In genomic region chr9:87557996-87558395, GRCh38 we compare ENCODE assay signal across 11 cellular contexts.
DNase-seq lines count a peak whose midpoint lies in the region; ATAC-seq and TF ChIP-seq lines count a peak whose summit lies in the region.
"Had no signal": no experiment of that assay in that cellular context is flagged by ENCODE, and none has a peak within 500 bp of the region (broad histone marks: within the 10 kb centered on the region; RNA-seq: fewer than 3 reads in every experiment).

No MANE protein-coding gene starts in this region.

- TF ChIP-seq CTCF in BE2C (IDR thresholded peaks at IDR 0.05; ENCODE audit: low read depth, low read length) = no peak
- no peak for TF ChIP-seq CTCF in right atrium auricular region (IDR thresholded peaks at IDR 0.05)
- TF ChIP-seq CTCF in activated CD8-positive, alpha-beta T cell treated with anti-CD3 and anti-CD28 coated beads for 36 hours (IDR thresholded peaks at IDR 0.05) = no peak

- peaks cover 16% of the 10 kb centered on the region; the same call in 1 of the 2 replicates for H3K4me1 ChIP-seq in BE2C
- H3K4me1 ChIP-seq in adipocyte (ENCODE audit: control insufficient read depth, insufficient read depth, low read length) = peaks cover 16% of the 10 kb centered on the region
- peaks cover 0 to 14% of the 10 kb centered on the region in 2 donors for H3K4me1 ChIP-seq in right atrium auricular region

- H3K27me3 ChIP-seq in BE2C (no peaks in the 10 kb centered on the region), adipocyte (replicated peaks; ENCODE audit: control insufficient read depth, insufficient read depth, low read length) (no peaks in the 10 kb centered on the region), right atrium auricular region (no peaks in the 10 kb centered on the region)
- H3K27me3 ChIP-seq: neutrophil had no signal

- H3K27me3 Mint-ChIP-seq in activated CD8-positive, alpha-beta T cell treated with anti-CD3 and anti-CD28 coated beads for 36 hours = no peaks in the 10 kb centered on the region

- no peak overlapping the region for H3K27ac ChIP-seq in right atrium auricular region
- H3K27ac ChIP-seq: neutrophil had no signal

- no peak overlapping the region for H3K4me3 ChIP-seq in BE2C (ENCODE audit: low read depth, low read length)
- no peak overlapping the region for H3K4me3 ChIP-seq in adipocyte (ENCODE audit: low read length)
- H3K4me3 ChIP-seq in right atrium auricular region = no peak overlapping the region

- ATAC-seq in GM21723 (IDR thresholded peaks at IDR 0.05; ENCODE audit: unreplicated experiment) = peak; percentile 64
- no peak for ATAC-seq in activated CD8-positive, alpha-beta T cell treated with anti-CD3 and anti-CD28 coated beads for 36 hours

- POLR2A ChIA-PET in activated CD8-positive, alpha-beta T cell treated with anti-CD3 and anti-CD28 coated beads for 36 hours (lab: Charles Lee) = interaction anchor here (0.7 kb wide), 1 partner anchor 1131 kb away, joined by 3 read pairs; no protein-coding TSS in a partner anchor

- no peak overlapping the region for H3K9ac ChIP-seq in adipocyte (ENCODE audit: low read length)

- intact Hi-C loops in activated CD8-positive, alpha-beta T cell treated with anti-CD3 and anti-CD28 coated beads for 36 hours (cut with micrococcal nuclease) = no loop called here

- CTCF ChIA-PET in activated CD8-positive, alpha-beta T cell treated with anti-CD3 and anti-CD28 coated beads for 36 hours (lab: Charles Lee) = no interaction called here

- H3K36me3 Mint-ChIP-seq in activated CD8-positive, alpha-beta T cell treated with anti-CD3 and anti-CD28 coated beads for 36 hours (ENCODE audit: low read depth) = no peaks in the 10 kb centered on the region

- H3K4me3 Mint-ChIP-seq in activated CD8-positive, alpha-beta T cell treated with anti-CD3 and anti-CD28 coated beads for 36 hours = no peak overlapping the region

- DNase-seq in BE2C = peak; percentile 73
- peak; percentile 17 for DNase-seq in adipocyte (ENCODE audit: low read depth)
- peak; percentile 59 for DNase-seq in right atrium auricular region (ENCODE audit: low spot score)
- DNase-seq in activated CD8-positive, alpha-beta T cell treated with anti-CD3 and anti-CD28 coated beads for 36 hours = no peak
- DNase-seq in COLO829 (ENCODE audit: low spot score) = no peak
- DNase-seq in NCI-H146 treated with DMSO at 0.1 percent for 48 hours (lab: John Stamatoyannopoulos, UW; ENCODE audit: unreplicated experiment) = no peak
- no peak for DNase-seq in amygdala (lab: John Stamatoyannopoulos, UW)
- DNase-seq: caudate nucleus, kidney glomerular epithelial cell had no signal

- no peaks in the 10 kb centered on the region for H3K9me3 Mint-ChIP-seq in activated CD8-positive, alpha-beta T cell treated with anti-CD3 and anti-CD28 coated beads for 36 hours

- no peak overlapping the region for H3K27ac Mint-ChIP-seq in activated CD8-positive, alpha-beta T cell treated with anti-CD3 and anti-CD28 coated beads for 36 hours

- H3K36me3 ChIP-seq in BE2C (no peaks in the 10 kb centered on the region), adipocyte (ENCODE audit: control insufficient read depth, insufficient read depth, low read length, severe bottlenecking) (no peaks in the 10 kb centered on the region), right atrium auricular region (no peaks in the 10 kb centered on the region)
- H3K36me3 ChIP-seq: neutrophil had no signal

- H3K9me3 ChIP-seq in BE2C (no peaks in the 10 kb centered on the region), adipocyte (ENCODE audit: control insufficient read depth, low read length) (no peaks in the 10 kb centered on the region), right atrium auricular region (no peaks in the 10 kb centered on the region)
- H3K9me3 ChIP-seq: neutrophil had no signal

- H3K4me1 Mint-ChIP-seq in activated CD8-positive, alpha-beta T cell treated with anti-CD3 and anti-CD28 coated beads for 36 hours (ENCODE audit: low read depth) = no peaks in the 10 kb centered on the region

Comparison
In these comparisons a context has a peak if more than half of its experiments do, and no peak if none do; other contexts are left out.
1. DNase-seq: peak in BE2C (single experiment), adipocyte (single experiment) and right atrium auricular region (single experiment); none in activated CD8-positive, alpha-beta T cell treated with anti-CD3 and anti-CD28 coated beads for 36 hours (single experiment), COLO829 (single experiment), NCI-H146 treated with DMSO at 0.1 percent for 48 hours (single experiment) and amygdala (0 of 56).